ENCODE assay signal across 8 cellular contexts in genomic region chrX:8879750-8880149, GRCh38.
DNase-seq lines count a peak whose midpoint lies in the region; ATAC-seq and TF ChIP-seq lines count a peak whose summit lies in the region.

No MANE protein-coding gene starts in this region.

- H3K27me3 Mint-ChIP-seq in Calu3 (ENCODE audit: unreplicated experiment) (no peaks in the 10 kb centered on the region), HFFc6 (ENCODE audit: insufficient read depth) (peaks cover 9% of the 10 kb centered on the region; the same call in 1 of the 2 replicates)

- TF ChIP-seq CTCF in Calu3 (IDR thresholded peaks at IDR 0.05; ENCODE audit: unreplicated experiment) = peak; percentile 60
- TF ChIP-seq CTCF in HFFc6 (IDR thresholded peaks at IDR 0.05) = peak; percentile 78
- peak; percentile 68 for TF ChIP-seq CTCF in fibroblast of pulmonary artery (IDR thresholded peaks at IDR 0.05; ENCODE audit: low read length, missing control alignments)
- TF ChIP-seq CTCF in stomach (IDR thresholded peaks at IDR 0.05) = peak in 4 of 7 experiments; percentile 27 to 57 (median 44)

- H3K36me3 Mint-ChIP-seq in Calu3 (ENCODE audit: insufficient read depth, unreplicated experiment) (peaks cover 5% of the 10 kb centered on the region), HFFc6 (ENCODE audit: low read depth) (no peaks in the 10 kb centered on the region)

- BruUV-seq in Calu3 (replicated peaks; lab: Mats Ljungman, UMichigan) = no TSS peak

- CTCF ChIA-PET in Calu3 (lab: Charles Lee) = interaction anchor here (0.5 to 2.0 kb wide), 4 partner anchors 9 to 61 kb away, joined by 3 to 10 read pairs (median 4); no protein-coding TSS in a partner anchor

- no peak for TF ChIP-seq POLR2A in stomach (IDR thresholded peaks at IDR 0.05)

- 38 to 89% (median 59%) methylated on average over 4 of the region's 4 CpGs for WGBS in stomach, 5 donors

- no peak for ATAC-seq in HG02642 (IDR thresholded peaks at IDR 0.05; ENCODE audit: poor library complexity, unreplicated experiment)

- DNase-seq in Calu3 = peak; percentile 63
- DNase-seq in HFFc6 = no peak
- peak; percentile 3 to 12 for DNase-seq in activated CD4-positive, alpha-beta T cell treated with anti-CD3 and anti-CD28 coated beads for 4 hours
- DNase-seq in fibroblast of pulmonary artery (ENCODE audit: low read depth) = peak; percentile 29
- peak; percentile 32 for DNase-seq in stomach
- DNase-seq in NCI-H1930 (lab: John Stamatoyannopoulos, UW) = no peak
- no peak for DNase-seq in 8988T

- intact Hi-C loops in Calu3 (cut with micrococcal nuclease; ENCODE audit: unreplicated experiment) (loop anchor here (2.0 kb wide), 1 partner anchor 57 kb away; no protein-coding TSS in a partner anchor), stomach (cut with DNase I; ENCODE audit: low total_unique reads) (no loop called here)

- H3K4me1 Mint-ChIP-seq in Calu3 (ENCODE audit: low read depth, unreplicated experiment) (no peaks in the 10 kb centered on the region), HFFc6 (ENCODE audit: low read depth) (no peaks in the 10 kb centered on the region)

- TF ChIP-seq EP300 in stomach (IDR thresholded peaks at IDR 0.05) = no peak

- no peak overlapping the region for H3K27ac Mint-ChIP-seq in Calu3 (ENCODE audit: unreplicated experiment)
- no peak overlapping the region for H3K27ac Mint-ChIP-seq in HFFc6

- no peaks in the 10 kb centered on the region for H3K4me1 ChIP-seq in stomach

- no peaks in the 10 kb centered on the region for H3K27me3 ChIP-seq in stomach

- H3K4me3 ChIP-seq in fibroblast of pulmonary artery (replicated peaks; ENCODE audit: low read depth, low read length) (no peak overlapping the region), stomach (no peak overlapping the region)

- no peak overlapping the region for H3K27ac ChIP-seq in stomach

- no peaks in the 10 kb centered on the region for H3K9me3 ChIP-seq in stomach

- H3K9me3 Mint-ChIP-seq in Calu3 (ENCODE audit: low read depth, unreplicated experiment) (peaks cover 3% of the 10 kb centered on the region), HFFc6 (no peaks in the 10 kb centered on the region)

- H3K4me3 Mint-ChIP-seq in Calu3 (ENCODE audit: low read depth, unreplicated experiment) (no peak overlapping the region), HFFc6 (no peak overlapping the region)

- H3K36me3 ChIP-seq in stomach = no peaks in the 10 kb centered on the region

Comparison
In these comparisons a context has a peak if more than half of its experiments do, and no peak if none do; other contexts are left out.
1. DNase-seq: peak in Calu3 (single experiment), activated CD4-positive, alpha-beta T cell treated with anti-CD3 and anti-CD28 coated beads for 4 hours (2 of 2), fibroblast of pulmonary artery (single experiment) and stomach (single experiment); none in HFFc6 (single experiment), NCI-H1930 (0 of 2) and 8988T (single experiment).
2. Peak in every context shown above with its lines, with median percentiles within 50 percentile points of each other: CTCF ChIP-seq.